19 cellular contexts compared by ENCODE assay signal in genomic region chr5:176979669-176980068, GRCh38. TPM values are rescaled to one million over a fixed set of nuclear protein-coding genes. Genes with fewer than 3 reads are reported as not detected.
DNase-seq lines count a peak whose midpoint lies in the region; ATAC-seq and TF ChIP-seq lines count a peak whose summit lies in the region.
"Had no signal": no experiment of that assay in that cellular context is flagged by ENCODE, and none has a peak within 500 bp of the region (broad histone marks: within the 10 kb centered on the region; RNA-seq: fewer than 3 reads in every experiment).

No MANE protein-coding gene starts in this region.

- peaks cover 12% of the 10 kb centered on the region for H3K4me1 ChIP-seq in OCI-LY3 (ENCODE audit: low read length)

- H3K9ac ChIP-seq in OCI-LY3 (ENCODE audit: low read length), result no peak overlapping the region

- H3K9me3 Mint-ChIP-seq in activated T-cell treated with anti-CD3 and anti-CD28 coated beads, Interleukin-2, amount 50 U/mL, for 72 hours, result no peaks in the 10 kb centered on the region
- H3K9me3 Mint-ChIP-seq in effector memory CD8-positive, alpha-beta T cell, result no peaks in the 10 kb centered on the region
- H3K9me3 Mint-ChIP-seq: CD4-positive, alpha-beta T cell had no signal

- no peak for DNase-seq in activated T-cell treated with anti-CD3 and anti-CD28 coated beads, Interleukin-2, amount 50 U/mL, for 72 hours
- no peak for DNase-seq in activated T-cell treated with anti-CD3 and anti-CD28 coated beads, Interleukin-2, amount 50 U/mL, for 1 hour
- DNase-seq in GM12865 (ENCODE audit: low read depth) (peak; percentile 13), COLO668 (lab: John Stamatoyannopoulos, UW; ENCODE audit: unreplicated experiment) (no peak), NK-92 (lab: John Stamatoyannopoulos, UW; ENCODE audit: unreplicated experiment) (no peak)
- DNase-seq in effector memory CD8-positive, alpha-beta T cell, result no peak
- DNase-seq: CD4-positive, alpha-beta T cell; DMS153; H7; IMR-90; Karpas-422; NCI-H1694; NCI-H2081; NCI-H2171; NCI-H524 treated with DMSO at 0.1 percent for 48 hours; NCI-H82; PC-3; Right ventricle myocardium superior had no signal

- H2AFZ ChIP-seq in OCI-LY3 (ENCODE audit: low read depth, low read length), result no peak overlapping the region

- TF ChIP-seq CTCF in GM12865 (IDR thresholded peaks at IDR 0.05; ENCODE audit: insufficient read depth, low read depth, low read length, missing control alignments) (no peak), OCI-LY3 (IDR thresholded peaks at IDR 0.05; ENCODE audit: low read depth, low read length) (no peak)

- peaks cover 5% of the 10 kb centered on the region for H3K4me1 Mint-ChIP-seq in activated T-cell treated with anti-CD3 and anti-CD28 coated beads, Interleukin-2, amount 50 U/mL, for 72 hours (ENCODE audit: low read depth)
- H3K4me1 Mint-ChIP-seq in effector memory CD8-positive, alpha-beta T cell (ENCODE audit: low read depth in 2 of 2), result peaks cover 11 to 22% of the 10 kb centered on the region in 2 donors

- H3K27ac ChIP-seq in OCI-LY3 (ENCODE audit: low read length), result peak overlapping the region; percentile 41; the same call in 1 of the 2 replicates

- H4K20me1 ChIP-seq in OCI-LY3 (ENCODE audit: insufficient read depth, low read length), result peaks cover 6% of the 10 kb centered on the region

- no peaks in the 10 kb centered on the region for H3K27me3 Mint-ChIP-seq in activated T-cell treated with anti-CD3 and anti-CD28 coated beads, Interleukin-2, amount 50 U/mL, for 72 hours (ENCODE audit: low read depth)
- H3K27me3 Mint-ChIP-seq in effector memory CD8-positive, alpha-beta T cell, result no peaks in the 10 kb centered on the region
- H3K27me3 Mint-ChIP-seq: CD4-positive, alpha-beta T cell had no signal

- H3K36me3 ChIP-seq in OCI-LY3 (replicated peaks; ENCODE audit: low read depth, low read length), result peaks cover 29% of the 10 kb centered on the region

- H3K4me3 Mint-ChIP-seq in activated T-cell treated with anti-CD3 and anti-CD28 coated beads, Interleukin-2, amount 50 U/mL, for 72 hours, result no peak overlapping the region
- no peak overlapping the region for H3K4me3 Mint-ChIP-seq in effector memory CD8-positive, alpha-beta T cell
- H3K4me3 Mint-ChIP-seq: CD4-positive, alpha-beta T cell had no signal

- H3K79me2 ChIP-seq in OCI-LY3 (ENCODE audit: low read length), result peaks cover 66% of the 10 kb centered on the region

- peaks cover 4 to 24% of the 10 kb centered on the region in 2 donors for H3K36me3 Mint-ChIP-seq in activated T-cell treated with anti-CD3 and anti-CD28 coated beads, Interleukin-2, amount 50 U/mL, for 72 hours (ENCODE audit: insufficient read depth in 2 of 2)
- peaks cover 58% of the 10 kb centered on the region for H3K36me3 Mint-ChIP-seq in effector memory CD8-positive, alpha-beta T cell (ENCODE audit: insufficient read depth)

- no peaks in the 10 kb centered on the region for H3K27me3 ChIP-seq in OCI-LY3 (ENCODE audit: low read depth, low read length)

- no peaks in the 10 kb centered on the region for H3K9me3 ChIP-seq in OCI-LY3 (ENCODE audit: insufficient read depth, low read length)

- no peak overlapping the region for H3K4me2 ChIP-seq in OCI-LY3 (ENCODE audit: low read length)

- H3K27ac Mint-ChIP-seq in activated T-cell treated with anti-CD3 and anti-CD28 coated beads, Interleukin-2, amount 50 U/mL, for 72 hours, result peak overlapping the region; percentile 56
- peak overlapping the region; percentile 9 to 44 for H3K27ac Mint-ChIP-seq in effector memory CD8-positive, alpha-beta T cell
- H3K27ac Mint-ChIP-seq: CD4-positive, alpha-beta T cell had no signal

- ATAC-seq in activated T-cell treated with anti-CD3 and anti-CD28 coated beads, Interleukin-2, amount 50 U/mL, for 72 hours (replicated peaks in 1 of 2), result peak in 1 of 2 donors; percentile 55
- ATAC-seq in effector memory CD8-positive, alpha-beta T cell (replicated peaks), result no peak
- ATAC-seq: PC-3 had no signal

- H3K4me3 ChIP-seq in GM12865 (ENCODE audit: low read depth, low read length) (no peak overlapping the region), OCI-LY3 (ENCODE audit: low read length) (no peak overlapping the region)

RNA-seq across cellular contexts. Expression of gene UIMC1, which starts 26.9 kb away (rescaled TPM):
- total RNA-seq in activated T-cell treated with anti-CD3 and anti-CD28 coated beads, Interleukin-2, amount 50 U/mL, for 72 hours, result 10 to 100 TPM; 62.8 to 76.5 TPM

RNA-seq across cellular contexts. Expression of gene ZNF346, which starts 42.8 kb away (rescaled TPM):
- total RNA-seq in activated T-cell treated with anti-CD3 and anti-CD28 coated beads, Interleukin-2, amount 50 U/mL, for 72 hours, result 10 to 100 TPM; 19.6 to 20.8 TPM
